ENCODE assay signal across 13 cellular contexts in the genomic region with DNA sequence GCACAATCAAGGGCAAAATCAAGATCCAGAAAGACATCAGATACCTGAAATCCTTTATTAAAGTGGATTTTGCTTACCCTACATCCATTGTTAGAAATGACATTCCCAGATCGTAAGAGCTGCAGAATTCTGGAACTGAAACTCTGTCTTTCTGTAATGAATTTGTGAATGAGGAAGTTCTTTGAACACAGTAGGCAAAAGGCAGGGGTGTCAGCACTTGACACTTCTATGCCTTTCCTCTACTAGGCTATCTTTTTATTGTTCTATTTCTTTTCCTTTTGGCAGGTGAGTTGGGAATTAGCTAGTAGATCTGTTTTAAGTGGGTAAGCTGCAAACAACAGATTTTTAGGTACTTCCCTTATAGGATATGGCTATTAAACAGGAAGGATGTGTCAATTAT.
DNase-seq lines count a peak whose midpoint lies in the region; ATAC-seq lines count a peak whose summit lies in the region.
"Had no signal": no experiment of that assay in that cellular context is flagged by ENCODE, and none has a peak within 500 bp of the region (broad histone marks: within the 10 kb centered on the region; RNA-seq: fewer than 3 reads in every experiment).

No MANE protein-coding gene starts in this region.

- peaks cover 35% of the 10 kb centered on the region for H3K79me1 ChIP-seq in mesenchymal stem cell (replicated peaks; ENCODE audit: low read length, poor library complexity, severe bottlenecking)

- H3K9me3 ChIP-seq in CD4-positive, alpha-beta memory T cell (ENCODE audit: control insufficient read depth in 1 of 2, low read length in 2 of 2) = no peaks in the 10 kb centered on the region
- H3K9me3 ChIP-seq in mesenchymal stem cell (ENCODE audit: control insufficient read depth, low read length) = no peaks in the 10 kb centered on the region

- H3K27me3 Mint-ChIP-seq in CD4-positive, alpha-beta memory T cell = no peaks in the 10 kb centered on the region

- no peak overlapping the region for H2AK5ac ChIP-seq in mesenchymal stem cell (ENCODE audit: low read length, severe bottlenecking)

- H3K27ac ChIP-seq in CD4-positive, alpha-beta memory T cell (ENCODE audit: low read depth, low read length) = peak overlapping the region; percentile 45
- H3K27ac ChIP-seq in mesenchymal stem cell (ENCODE audit: low read length, poor library complexity, severe bottlenecking) = no peak overlapping the region

- no peak overlapping the region for H3K14ac ChIP-seq in mesenchymal stem cell (ENCODE audit: low read length in 2 of 2)

- H3K36me3 Mint-ChIP-seq in CD4-positive, alpha-beta memory T cell = peaks cover 0 to 2% of the 10 kb centered on the region in 2 donors

- CTCF ChIA-PET in CD4-positive, alpha-beta memory T cell (lab: Charles Lee; ENCODE audit: partially characterized antibody) = interaction anchor here (1.3 to 2.4 kb wide), 8 partner anchors 14 to 139 kb away, joined by 3 to 16 read pairs (median 4); partner anchors contain the start of gene CARMIL1

- H3K27ac Mint-ChIP-seq in CD4-positive, alpha-beta memory T cell = no peak overlapping the region

- peak in 1 of 5 donors; percentile 12 for DNase-seq in CD4-positive, alpha-beta memory T cell
- DNase-seq in OCI-M1 (lab: John Stamatoyannopoulos, UW) (peak; percentile 59), mesenchymal stem cell (no peak), NCI-H1092 treated with DMSO at 0.1 percent for 48 hours (lab: John Stamatoyannopoulos, UW) (no peak), Right ventricle myocardium superior (no peak), NCI-H2029 (lab: John Stamatoyannopoulos, UW) (no peak), DMS79 (lab: John Stamatoyannopoulos, UW) (no peak)
- DNase-seq: foreskin fibroblast, GF-D8, HCEC 1CT, NCI-H2171 had no signal

- POLR2A ChIA-PET in CD4-positive, alpha-beta memory T cell (lab: Charles Lee; ENCODE audit: partially characterized antibody) = interaction anchor here (0.9 to 3.7 kb wide), 8 partner anchors 9 to 126 kb away, joined by 3 to 51 read pairs (median 6); partner anchors contain the start of gene CARMIL1

- no CpG with 5 or more reads among the region's 1 CpG for WGBS in mesenchymal stem cell

- H3K4me1 ChIP-seq in CD4-positive, alpha-beta memory T cell (ENCODE audit: insufficient read depth, low read length) = peaks cover 37% of the 10 kb centered on the region
- H3K4me1 ChIP-seq in mesenchymal stem cell (ENCODE audit: control insufficient read depth, insufficient read depth, low read depth, low read length) = peaks cover 2% of the 10 kb centered on the region

- H3K4me3 ChIP-seq in CD4-positive, alpha-beta memory T cell (ENCODE audit: low read length in 2 of 2) = peak overlapping the region in 1 of 2 donors; percentile 17
- peak overlapping the region in 1 of 2 experiments; percentile 57 for H3K4me3 ChIP-seq in mesenchymal stem cell (ENCODE audit: insufficient read depth in 1 of 2, low read depth in 1 of 2, low read length in 2 of 2)

- H2AFZ ChIP-seq in mesenchymal stem cell (ENCODE audit: low read depth, low read length) = no peak overlapping the region

- H3K4me3 Mint-ChIP-seq in CD4-positive, alpha-beta memory T cell = no peak overlapping the region
- H3K4me3 Mint-ChIP-seq: activated T-cell treated with anti-CD3 and anti-CD28 coated beads, Interleukin-2, amount 50 U/mL, for 4 hours had no signal

- H2BK5ac ChIP-seq in mesenchymal stem cell (ENCODE audit: low read depth, low read length, poor library complexity, severe bottlenecking) = no peak overlapping the region

- H3K9ac ChIP-seq in mesenchymal stem cell (ENCODE audit: low read length) = peak overlapping the region; percentile 69

- no peak overlapping the region for H3K23ac ChIP-seq in mesenchymal stem cell (ENCODE audit: low read length in 2 of 2)

- no peaks in the 10 kb centered on the region for H3K9me3 Mint-ChIP-seq in CD4-positive, alpha-beta memory T cell
- H3K9me3 Mint-ChIP-seq: activated T-cell treated with anti-CD3 and anti-CD28 coated beads, Interleukin-2, amount 50 U/mL, for 4 hours had no signal

- no peak overlapping the region for H2BK12ac ChIP-seq in mesenchymal stem cell (ENCODE audit: low read length in 2 of 2)

- no peak overlapping the region for H3K4ac ChIP-seq in mesenchymal stem cell (ENCODE audit: low read depth in 1 of 2, low read length in 2 of 2)

- H3K18ac ChIP-seq in mesenchymal stem cell (ENCODE audit: low read depth in 1 of 2, low read length in 2 of 2) = no peak overlapping the region

- no peak overlapping the region for H3K4me2 ChIP-seq in mesenchymal stem cell (ENCODE audit: low read length, poor library complexity, severe bottlenecking)

- no peak overlapping the region for H2BK15ac ChIP-seq in mesenchymal stem cell (ENCODE audit: low read depth, poor library complexity, severe bottlenecking)

- H4K8ac ChIP-seq in mesenchymal stem cell (ENCODE audit: low read length) = no peak overlapping the region

- intact Hi-C loops in CD4-positive, alpha-beta memory T cell (cut with micrococcal nuclease) = loop anchor here (2.0 to 5.0 kb wide), 2 partner anchors 38 to 127 kb away; partner anchors contain the start of gene CARMIL1
- intact Hi-C loops in Right ventricle myocardium superior (cut with DNase I) = no loop called here

- H2BK120ac ChIP-seq in mesenchymal stem cell (ENCODE audit: low read depth, low read length) = no peak overlapping the region

- peaks cover 5 to 33% (median 18%) of the 10 kb centered on the region in 4 donors for H3K4me1 Mint-ChIP-seq in CD4-positive, alpha-beta memory T cell

- ATAC-seq in HG02852 (IDR thresholded peaks at IDR 0.05; ENCODE audit: unreplicated experiment) (peak; percentile 36), Right ventricle myocardium superior (ENCODE audit: poor library complexity) (no peak)

- no peak overlapping the region for H4K91ac ChIP-seq in mesenchymal stem cell (ENCODE audit: low read length)

- no peaks in the 10 kb centered on the region for H3K36me3 ChIP-seq in CD4-positive, alpha-beta memory T cell (ENCODE audit: insufficient read depth, low read length)
- H3K36me3 ChIP-seq in mesenchymal stem cell (ENCODE audit: control insufficient read depth in 1 of 2, insufficient read depth in 2 of 2, low read depth in 1 of 2, low read length in 2 of 2) = no peaks in the 10 kb centered on the region

- no peaks in the 10 kb centered on the region for H3K27me3 ChIP-seq in CD4-positive, alpha-beta memory T cell (ENCODE audit: insufficient read depth, low read length)
- no peaks in the 10 kb centered on the region for H3K27me3 ChIP-seq in mesenchymal stem cell (ENCODE audit: control insufficient read depth in 1 of 2, insufficient read depth in 1 of 2, low read length in 2 of 2)
